Comparison of ENCODE assay signal across 25 cellular contexts in the genomic region with DNA sequence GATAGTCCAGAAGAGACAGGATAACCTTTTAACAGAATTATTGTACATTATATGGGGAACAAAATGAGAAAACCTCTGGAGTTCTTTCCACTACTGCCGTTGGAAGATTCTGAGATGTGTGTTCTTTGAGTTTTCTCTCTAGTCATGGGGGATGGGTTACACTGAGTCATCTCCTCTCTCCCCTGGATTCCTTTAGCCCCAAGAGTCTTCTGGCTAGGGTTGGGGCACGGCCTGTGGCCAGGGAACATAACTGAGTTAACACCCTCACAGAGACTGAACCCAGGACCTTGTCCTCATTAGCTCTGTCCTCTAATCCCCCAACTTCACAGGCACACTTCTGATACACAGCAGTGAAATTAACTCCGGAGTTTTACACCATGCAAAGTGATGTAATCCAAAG.
"Had no signal": no experiment of that assay in that cellular context is flagged by ENCODE, and none has a peak within 500 bp of the region (broad histone marks: within the 10 kb centered on the region; RNA-seq: fewer than 3 reads in every experiment).

No MANE protein-coding gene starts in this region.

- H3K4me1 Mint-ChIP-seq: activated naive CD8-positive, alpha-beta T cell treated with anti-CD3 and anti-CD28 coated beads, Interleukin-2, amount 10 ng/mL, durations not matched to agents 7 days and 5 days; immature natural killer cell; mesothelial cell of epicardium; nephron; stimulated activated memory B cell treated with anti-CD40 and anti-IgM and Interleukin-4, amounts not matched to agents 10 μg/mL and 1 μg/mL and 100 μg/mL, for 72 hours; T-helper 17 cell had no signal

- DNase-seq: activated CD4-positive, alpha-beta memory T cell treated with anti-CD3 and anti-CD28 coated beads for 36 hours; activated CD4-positive, alpha-beta T cell treated with anti-CD3 and anti-CD28 coated beads for 48 hours; activated effector memory CD4-positive, alpha-beta T cell treated with Interleukin-2 at 50 U/mL for 16 hours; activated naive CD4-positive, alpha-beta T cell treated with anti-CD3 and anti-CD28 coated beads for 36 hours; activated naive CD8-positive, alpha-beta T cell treated with anti-CD3 and anti-CD28 coated beads, Interleukin-2, amount 10 ng/mL, durations not matched to agents 7 days and 5 days; activated T-cell treated with anti-CD3 and anti-CD28 coated beads, Interleukin-2, amount 50 U/mL, for 48 hours; amniotic stem cell; cortex of kidney; endodermal cell; immature natural killer cell; left lung; ovary; small intestine; stimulated activated CD4-positive, alpha-beta T cell treated with anti-CD3 and anti-CD28 coated beads, Interleukin-15, amount 100 ng/mL, for 24 hours; SW 1271; T-helper 17 cell; upper lobe of right lung had no signal

- H3K27me3 Mint-ChIP-seq: activated CD4-positive, alpha-beta memory T cell treated with anti-CD3 and anti-CD28 coated beads for 36 hours; activated naive CD8-positive, alpha-beta T cell treated with anti-CD3 and anti-CD28 coated beads, Interleukin-2, amount 10 ng/mL, durations not matched to agents 7 days and 5 days; stimulated activated memory B cell treated with anti-CD40 and anti-IgM and Interleukin-4, amounts not matched to agents 10 μg/mL and 1 μg/mL and 100 μg/mL, for 72 hours; T-helper 17 cell had no signal

- H3K4me1 ChIP-seq: left lung, prostate gland, right atrium auricular region, upper lobe of right lung had no signal

- FAIRE-seq: small intestine had no signal

- H3K4me3 ChIP-seq: cardiac muscle cell, left lung, ovary, prostate gland, right atrium auricular region, thoracic aorta, upper lobe of right lung had no signal

- ATAC-seq: left lung; stimulated activated memory B cell treated with anti-CD40 and anti-IgM and Interleukin-4, amounts not matched to agents 10 μg/mL and 1 μg/mL and 100 μg/mL, for 72 hours; T-helper 17 cell; upper lobe of right lung had no signal

- H3K36me3 ChIP-seq: cardiac muscle cell, left lung, neutrophil, ovary, prostate gland, right atrium auricular region, thoracic aorta, upper lobe of right lung had no signal

- H3K27me3 ChIP-seq: cardiac muscle cell, left lung, neutrophil, ovary, right atrium auricular region, upper lobe of right lung had no signal

- H3K27ac ChIP-seq: cardiac muscle cell, left lung, neutrophil, ovary, prostate gland, right atrium auricular region, thoracic aorta, upper lobe of right lung had no signal

- H3K27ac Mint-ChIP-seq: activated CD4-positive, alpha-beta memory T cell treated with anti-CD3 and anti-CD28 coated beads for 36 hours; activated naive CD4-positive, alpha-beta T cell treated with anti-CD3 and anti-CD28 coated beads for 36 hours; activated naive CD8-positive, alpha-beta T cell treated with anti-CD3 and anti-CD28 coated beads, Interleukin-2, amount 10 ng/mL, durations not matched to agents 7 days and 5 days; endodermal cell; immature natural killer cell; mesothelial cell of epicardium; nephron; stimulated activated memory B cell treated with anti-CD40 and anti-IgM and Interleukin-4, amounts not matched to agents 10 μg/mL and 1 μg/mL and 100 μg/mL, for 72 hours; T-helper 17 cell had no signal

- H3K36me3 Mint-ChIP-seq: activated CD4-positive, alpha-beta memory T cell treated with anti-CD3 and anti-CD28 coated beads for 36 hours; activated naive CD8-positive, alpha-beta T cell treated with anti-CD3 and anti-CD28 coated beads, Interleukin-2, amount 10 ng/mL, durations not matched to agents 7 days and 5 days; immature natural killer cell; mesothelial cell of epicardium; stimulated activated memory B cell treated with anti-CD40 and anti-IgM and Interleukin-4, amounts not matched to agents 10 μg/mL and 1 μg/mL and 100 μg/mL, for 72 hours had no signal

- H3K9me3 Mint-ChIP-seq: activated CD4-positive, alpha-beta memory T cell treated with anti-CD3 and anti-CD28 coated beads for 36 hours; activated naive CD4-positive, alpha-beta T cell treated with anti-CD3 and anti-CD28 coated beads for 36 hours; activated naive CD8-positive, alpha-beta T cell treated with anti-CD3 and anti-CD28 coated beads, Interleukin-2, amount 10 ng/mL, durations not matched to agents 7 days and 5 days; endodermal cell; immature natural killer cell; mesothelial cell of epicardium; nephron; stimulated activated memory B cell treated with anti-CD40 and anti-IgM and Interleukin-4, amounts not matched to agents 10 μg/mL and 1 μg/mL and 100 μg/mL, for 72 hours had no signal

- H3K4me3 Mint-ChIP-seq: activated CD4-positive, alpha-beta memory T cell treated with anti-CD3 and anti-CD28 coated beads for 36 hours; activated naive CD4-positive, alpha-beta T cell treated with anti-CD3 and anti-CD28 coated beads for 36 hours; activated naive CD8-positive, alpha-beta T cell treated with anti-CD3 and anti-CD28 coated beads, Interleukin-2, amount 10 ng/mL, durations not matched to agents 7 days and 5 days; endodermal cell; immature natural killer cell; mesothelial cell of epicardium; nephron; stimulated activated memory B cell treated with anti-CD40 and anti-IgM and Interleukin-4, amounts not matched to agents 10 μg/mL and 1 μg/mL and 100 μg/mL, for 72 hours; T-helper 17 cell had no signal

- H3K9me3 ChIP-seq: left lung, neutrophil, ovary, prostate gland, right atrium auricular region, thoracic aorta, upper lobe of right lung had no signal
